In the genomic region with DNA sequence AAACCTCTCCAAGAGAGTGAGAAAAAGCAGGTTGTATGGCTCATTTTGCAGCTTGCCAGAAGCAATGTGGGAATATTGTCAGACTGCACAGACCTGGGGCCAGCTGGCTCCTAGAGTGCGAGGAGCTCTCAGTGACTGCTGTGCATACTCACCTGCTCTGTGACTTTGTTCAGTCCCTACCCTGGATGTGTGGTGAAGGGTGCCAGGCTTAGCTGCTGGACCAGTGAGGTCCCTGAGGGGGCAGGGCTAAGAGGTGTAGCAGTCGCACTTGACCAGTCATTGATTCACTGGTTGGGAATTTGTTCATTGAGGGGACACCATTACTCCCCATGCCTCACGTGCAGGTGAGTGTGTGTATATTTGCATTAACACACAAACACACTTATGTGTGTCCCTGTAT, we compare ENCODE assay signal across 17 cellular contexts.
DNase-seq lines count a peak whose midpoint lies in the region; ATAC-seq and TF ChIP-seq lines count a peak whose summit lies in the region.
"Had no signal": no experiment of that assay in that cellular context is flagged by ENCODE, and none has a peak within 500 bp of the region (broad histone marks: within the 10 kb centered on the region; RNA-seq: fewer than 3 reads in every experiment).

No MANE protein-coding gene starts in this region.

- H3K27me3 ChIP-seq in CD8-positive, alpha-beta T cell (ENCODE audit: insufficient read depth, low read length) = no peaks in the 10 kb centered on the region
- H3K27me3 ChIP-seq: colonic mucosa, ovary had no signal

- H3K36me3 Mint-ChIP-seq in CD14-positive monocyte (peaks cover 71 to 90% of the 10 kb centered on the region in 2 donors), activated B cell treated with CpG ODN at 0.5 μM for 24 hours (ENCODE audit: low read depth) (peaks cover 93% of the 10 kb centered on the region)
- peaks cover 91% of the 10 kb centered on the region for H3K36me3 Mint-ChIP-seq in CD8-positive, alpha-beta T cell

- H3K27ac Mint-ChIP-seq in CD14-positive monocyte = peak overlapping the region in 4 of 7 donors; percentile 28 to 78 (median 33)
- peak overlapping the region; percentile 99 for H3K27ac Mint-ChIP-seq in CD8-positive, alpha-beta T cell
- peak overlapping the region; percentile 75 for H3K27ac Mint-ChIP-seq in activated B cell treated with CpG ODN at 0.5 μM for 24 hours

- peaks cover 38% of the 10 kb centered on the region for H3K4me1 Mint-ChIP-seq in CD14-positive monocyte
- peaks cover 98% of the 10 kb centered on the region for H3K4me1 Mint-ChIP-seq in CD8-positive, alpha-beta T cell (ENCODE audit: low read depth)
- H3K4me1 Mint-ChIP-seq in activated B cell treated with CpG ODN at 0.5 μM for 24 hours = peaks cover 97% of the 10 kb centered on the region

- no peak for TF ChIP-seq CTCF in CD14-positive monocyte (IDR thresholded peaks at IDR 0.05)
- no peak for TF ChIP-seq CTCF in CD8-positive, alpha-beta T cell (IDR thresholded peaks at IDR 0.05)
- no peak for TF ChIP-seq CTCF in activated B cell treated with CpG ODN at 0.5 μM for 24 hours (IDR thresholded peaks at IDR 0.05)

- CTCF ChIA-PET in CD8-positive, alpha-beta T cell (lab: Charles Lee) = interaction anchor here (0.8 to 20.8 kb wide), 5 partner anchors 15 to 157 kb away, joined by 3 to 494 read pairs (median 146); a partner anchor contains a TSS
- CTCF ChIA-PET in activated B cell treated with CpG ODN at 0.5 μM for 24 hours (lab: Charles Lee) = interaction anchor here (0.9 to 9.9 kb wide), 5 partner anchors 26 to 158 kb away, joined by 3 to 104 read pairs (median 4); no protein-coding TSS in a partner anchor

- DNase-seq in CD14-positive monocyte (ENCODE audit: low spot score) = no peak
- peak in 1 of 7 experiments; percentile 10 for DNase-seq in CD8-positive, alpha-beta T cell
- no peak for DNase-seq in activated B cell treated with CpG ODN at 0.5 μM for 24 hours
- peak; percentile 25 for DNase-seq in kidney tubule cell (ENCODE audit: low spot score)
- DNase-seq in pons (ENCODE audit: low spot score) = no peak
- DNase-seq: activated CD4-positive, alpha-beta T cell treated with anti-CD3 and anti-CD28 coated beads, Interleukin-2, amount 50 U/mL, for 1 hour; activated effector memory CD4-positive, alpha-beta T cell treated with Interleukin-2 at 50 U/mL for 16 hours; colonic mucosa; foreskin melanocyte; IMR-90; MV-4-11; NCI-H69; ovary; stimulated activated CD4-positive, alpha-beta T cell treated with anti-CD3 and anti-CD28 coated beads, Interleukin-2, amount 100 ng/mL, for 24 hours had no signal

- POLR2A ChIA-PET in CD8-positive, alpha-beta T cell (lab: Charles Lee) = interaction anchor here (0.9 to 45.4 kb wide), 10 partner anchors 8 to 159 kb away, joined by 3 to 1039 read pairs (median 6); a partner anchor contains a TSS
- POLR2A ChIA-PET in activated B cell treated with CpG ODN at 0.5 μM for 24 hours (lab: Charles Lee) = interaction anchor here (0.5 to 6.7 kb wide), 11 partner anchors 11 to 221 kb away, joined by 3 to 88 read pairs (median 4); a partner anchor contains a TSS

- H3K4me3 Mint-ChIP-seq in CD14-positive monocyte = no peak overlapping the region
- no peak overlapping the region for H3K4me3 Mint-ChIP-seq in CD8-positive, alpha-beta T cell
- H3K4me3 Mint-ChIP-seq in activated B cell treated with CpG ODN at 0.5 μM for 24 hours = no peak overlapping the region

- H3K36me3 ChIP-seq in CD8-positive, alpha-beta T cell (ENCODE audit: insufficient read depth, low read length) = peaks cover 20% of the 10 kb centered on the region
- H3K36me3 ChIP-seq: colonic mucosa, ovary had no signal

- H3K27me3 Mint-ChIP-seq in CD14-positive monocyte (ENCODE audit: low read depth in 3 of 3) = no peaks in the 10 kb centered on the region
- H3K27me3 Mint-ChIP-seq in CD8-positive, alpha-beta T cell (ENCODE audit: low read depth) = no peaks in the 10 kb centered on the region
- H3K27me3 Mint-ChIP-seq in activated B cell treated with CpG ODN at 0.5 μM for 24 hours = no peaks in the 10 kb centered on the region

- H3K9me3 ChIP-seq in CD8-positive, alpha-beta T cell (ENCODE audit: low read length) = no peaks in the 10 kb centered on the region
- H3K9me3 ChIP-seq: colonic mucosa, ovary had no signal

- H3K27ac ChIP-seq in CD8-positive, alpha-beta T cell (ENCODE audit: low read depth, low read length) = peak overlapping the region; percentile 78
- H3K27ac ChIP-seq: colonic mucosa, ovary had no signal

- intact Hi-C loops in CD14-positive monocyte (cut with micrococcal nuclease) (loop anchor here in 1 of 2 donors (5.0 kb wide), 1 partner anchor 162 kb away; no protein-coding TSS in a partner anchor), activated B cell treated with CpG ODN at 0.5 μM for 24 hours (cut with micrococcal nuclease) (loop anchor here (1.0 kb wide), 1 partner anchor 8 kb away; no protein-coding TSS in a partner anchor)
- intact Hi-C loops in CD8-positive, alpha-beta T cell (cut with DNase I, micrococcal nuclease) = no loop called here

- ATAC-seq in CD8-positive, alpha-beta T cell = no peak
- ATAC-seq in activated B cell treated with CpG ODN at 0.5 μM for 24 hours (ENCODE audit: low read depth) (no peak), GM18909 (IDR thresholded peaks at IDR 0.05; ENCODE audit: poor library complexity, unreplicated experiment) (no peak), GM21717 (IDR thresholded peaks at IDR 0.05; ENCODE audit: unreplicated experiment) (no peak)
- ATAC-seq: sciatic nerve had no signal

- no peak overlapping the region for H3K4me3 ChIP-seq in CD8-positive, alpha-beta T cell (ENCODE audit: low read depth, low read length)
- H3K4me3 ChIP-seq: colonic mucosa, ovary had no signal

- peaks cover 96% of the 10 kb centered on the region for H3K4me1 ChIP-seq in CD8-positive, alpha-beta T cell (ENCODE audit: insufficient read depth, low read length)
- H3K4me1 ChIP-seq: colonic mucosa had no signal

- H3K9me3 Mint-ChIP-seq in CD14-positive monocyte = peaks cover 0 to 5% (median 3%) of the 10 kb centered on the region in 7 donors
- H3K9me3 Mint-ChIP-seq in CD8-positive, alpha-beta T cell = no peaks in the 10 kb centered on the region
- H3K9me3 Mint-ChIP-seq in activated B cell treated with CpG ODN at 0.5 μM for 24 hours = no peaks in the 10 kb centered on the region

Comparison
In these comparisons a context has a peak if more than half of its experiments do, and no peak if none do; other contexts are left out.
1. H3K27ac Mint-ChIP-seq: peak in every context shown above with its lines; median percentile 99 in CD8-positive, alpha-beta T cell; 75 in activated B cell treated with CpG ODN at 0.5 μM for 24 hours; 33 in CD14-positive monocyte.